In the genomic region with DNA sequence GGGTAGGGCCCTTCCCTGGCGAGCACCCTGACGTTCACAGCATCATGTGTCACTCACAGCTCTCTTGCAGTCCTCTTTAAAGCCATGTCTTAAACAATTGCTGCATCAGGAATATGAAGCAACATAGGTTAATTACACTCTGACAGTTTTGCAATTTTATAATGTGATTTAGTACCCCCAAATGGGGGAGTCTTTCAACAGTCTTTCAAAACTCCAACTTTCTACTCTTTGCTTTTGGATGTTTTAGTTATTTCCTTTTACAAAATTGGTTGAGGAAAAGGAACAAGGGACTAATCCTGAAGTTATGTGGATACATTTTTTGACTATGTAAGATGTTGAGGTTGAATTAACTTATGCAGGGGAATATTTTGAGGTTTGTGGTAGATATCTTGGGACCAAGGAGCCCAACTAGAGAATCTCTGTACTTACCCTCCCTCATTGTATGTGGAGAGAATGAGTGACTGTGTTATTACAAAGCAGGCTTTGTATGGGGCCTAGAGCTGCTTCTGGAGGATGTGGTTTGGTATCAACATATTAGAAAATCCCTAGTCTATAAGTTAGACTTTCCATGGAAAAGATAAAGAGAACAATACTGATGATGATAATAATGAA, we compare ENCODE assay signal across 27 cellular contexts. TPM values are rescaled to one million over a fixed set of nuclear protein-coding genes. Genes with fewer than 3 reads are reported as not detected.
DNase-seq lines count a peak whose midpoint lies in the region; FAIRE-seq and TF ChIP-seq lines count a peak whose summit lies in the region.
"Had no signal": no experiment of that assay in that cellular context is flagged by ENCODE, and none has a peak within 500 bp of the region (broad histone marks: within the 10 kb centered on the region; RNA-seq: fewer than 3 reads in every experiment).

A gene with protein sequence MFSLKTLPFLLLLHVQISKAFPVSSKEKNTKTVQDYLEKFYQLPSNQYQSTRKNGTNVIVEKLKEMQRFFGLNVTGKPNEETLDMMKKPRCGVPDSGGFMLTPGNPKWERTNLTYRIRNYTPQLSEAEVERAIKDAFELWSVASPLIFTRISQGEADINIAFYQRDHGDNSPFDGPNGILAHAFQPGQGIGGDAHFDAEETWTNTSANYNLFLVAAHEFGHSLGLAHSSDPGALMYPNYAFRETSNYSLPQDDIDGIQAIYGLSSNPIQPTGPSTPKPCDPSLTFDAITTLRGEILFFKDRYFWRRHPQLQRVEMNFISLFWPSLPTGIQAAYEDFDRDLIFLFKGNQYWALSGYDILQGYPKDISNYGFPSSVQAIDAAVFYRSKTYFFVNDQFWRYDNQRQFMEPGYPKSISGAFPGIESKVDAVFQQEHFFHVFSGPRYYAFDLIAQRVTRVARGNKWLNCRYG (minus strand): TSS at position 51 of the 612 bp plus-strand sequence. CDS start 99 bp downstream, outside the sequence.

- H3K4me3 Mint-ChIP-seq in activated CD4-positive, alpha-beta memory T cell treated with anti-CD3 and anti-CD28 coated beads for 36 hours: no peak within 1 kb of the TSS
- H3K4me3 Mint-ChIP-seq: activated CD8-positive, alpha-beta T cell treated with anti-CD3 and anti-CD28 coated beads for 36 hours; activated naive CD8-positive, alpha-beta T cell; activated T-helper 17 cell treated with anti-CD3 and anti-CD28 coated beads, Interleukin-2, amount 50 U/mL, for 72 hours; CD14-positive monocyte; neural progenitor cell had no signal

- TF ChIP-seq CTCF in brain microvascular endothelial cell (IDR thresholded peaks at IDR 0.05; ENCODE audit: low read depth, low read length, missing control alignments): no peak
- no peak for TF ChIP-seq CTCF in neutrophil (IDR thresholded peaks at IDR 0.05)

- no peaks in the 10 kb centered on the region for H3K27me3 Mint-ChIP-seq in activated CD4-positive, alpha-beta memory T cell treated with anti-CD3 and anti-CD28 coated beads for 36 hours
- H3K27me3 Mint-ChIP-seq: activated naive CD8-positive, alpha-beta T cell; progenitor cell of endocrine pancreas had no signal

- peaks cover 90 to 95% of the 10 kb centered on the region in 2 experiments for H3K4me1 ChIP-seq in neutrophil (ENCODE audit: control insufficient read depth in 1 of 2, insufficient read depth in 1 of 2, low read depth in 1 of 2, low read length in 1 of 2)
- H3K4me1 ChIP-seq: body of pancreas, neural progenitor cell, sigmoid colon had no signal

- H3K4me3 ChIP-seq in brain microvascular endothelial cell (ENCODE audit: low read depth, low read length) (no peak within 1 kb of the TSS), neutrophil (ENCODE audit: low read depth in 1 of 2, low read length in 1 of 2) (no peak within 1 kb of the TSS)
- H3K4me3 ChIP-seq: body of pancreas, heart left ventricle, neural progenitor cell, sigmoid colon had no signal

- H3K27ac Mint-ChIP-seq in activated CD4-positive, alpha-beta memory T cell treated with anti-CD3 and anti-CD28 coated beads for 36 hours: no peak within 1 kb of the TSS
- H3K27ac Mint-ChIP-seq: activated CD8-positive, alpha-beta T cell treated with anti-CD3 and anti-CD28 coated beads for 36 hours; activated naive CD8-positive, alpha-beta T cell; activated T-helper 17 cell treated with anti-CD3 and anti-CD28 coated beads, Interleukin-2, amount 50 U/mL, for 72 hours; neural progenitor cell; progenitor cell of endocrine pancreas had no signal

- peaks cover 4% of the 10 kb centered on the region for H3K9me3 Mint-ChIP-seq in activated CD4-positive, alpha-beta memory T cell treated with anti-CD3 and anti-CD28 coated beads for 36 hours
- H3K9me3 Mint-ChIP-seq: activated CD8-positive, alpha-beta T cell treated with anti-CD3 and anti-CD28 coated beads for 36 hours; neural progenitor cell had no signal

- no peaks in the 10 kb centered on the region for H3K9me3 ChIP-seq in neutrophil
- H3K9me3 ChIP-seq: body of pancreas had no signal

- no peaks in the 10 kb centered on the region for H3K27me3 ChIP-seq in brain microvascular endothelial cell (replicated peaks)
- no peaks in the 10 kb centered on the region for H3K27me3 ChIP-seq in neutrophil
- H3K27me3 ChIP-seq: body of pancreas, heart left ventricle, neural progenitor cell, sigmoid colon had no signal

- POLR2A ChIA-PET in activated CD4-positive, alpha-beta memory T cell treated with anti-CD3 and anti-CD28 coated beads for 36 hours (lab: Charles Lee): no interaction called here

- intact Hi-C loops in activated CD4-positive, alpha-beta memory T cell treated with anti-CD3 and anti-CD28 coated beads for 36 hours (cut with micrococcal nuclease): no loop called here

- no peak for FAIRE-seq in GM19239 (lab: Jason Lieb, UNC)
- FAIRE-seq: endothelial cell of umbilical vein, GM12892 had no signal

- H3K36me3 Mint-ChIP-seq in activated CD4-positive, alpha-beta memory T cell treated with anti-CD3 and anti-CD28 coated beads for 36 hours: no peaks in the 10 kb centered on the region
- H3K36me3 Mint-ChIP-seq: activated naive CD8-positive, alpha-beta T cell; neural progenitor cell had no signal

- H3K4me1 Mint-ChIP-seq in activated CD4-positive, alpha-beta memory T cell treated with anti-CD3 and anti-CD28 coated beads for 36 hours (ENCODE audit: low read depth): no peaks in the 10 kb centered on the region
- H3K4me1 Mint-ChIP-seq: activated T-helper 17 cell treated with anti-CD3 and anti-CD28 coated beads, Interleukin-2, amount 50 U/mL, for 72 hours; neural progenitor cell had no signal

- no peaks in the 10 kb centered on the region for H3K36me3 ChIP-seq in brain microvascular endothelial cell (replicated peaks)
- H3K36me3 ChIP-seq in neutrophil: no peaks in the 10 kb centered on the region
- H3K36me3 ChIP-seq: heart left ventricle, neural progenitor cell, sigmoid colon had no signal

- in situ Hi-C loops in brain microvascular endothelial cell (cut with HindIII; ENCODE audit: low pct_ligation_motif_present, low sequenced_read_pairs): no loop called here

- peak; percentile 52 for DNase-seq in EH (ENCODE audit: low read depth)
- DNase-seq in NOMO-1 (lab: John Stamatoyannopoulos, UW; ENCODE audit: unreplicated experiment in 2 of 2): peak; percentile 61 to 78
- DNase-seq in brain microvascular endothelial cell: peak; percentile 19
- no peak for DNase-seq in activated gamma-delta T cell (lab: John Stamatoyannopoulos, UW)
- no peak for DNase-seq in GM19239 (ENCODE audit: insufficient read length, low spot score)
- no peak for DNase-seq in activated CD4-positive, alpha-beta memory T cell treated with anti-CD3 and anti-CD28 coated beads for 36 hours
- DNase-seq in DMS79 treated with DMSO at 0.1 percent for 48 hours (lab: John Stamatoyannopoulos, UW): no peak
- DNase-seq: activated CD4-positive, alpha-beta T cell treated with anti-CD3 and anti-CD28 coated beads for 1 hour; activated CD8-positive, alpha-beta T cell treated with anti-CD3 and anti-CD28 coated beads for 36 hours; body of pancreas; heart left ventricle; NCI-H2029 treated with DMSO at 0.1 percent for 48 hours; NCI-H2227 treated with DMSO at 0.1 percent for 48 hours; sigmoid colon; stimulated activated naive CD4-positive, alpha-beta T cell; T-helper 2 cell had no signal

- CTCF ChIA-PET in activated CD4-positive, alpha-beta memory T cell treated with anti-CD3 and anti-CD28 coated beads for 36 hours (lab: Charles Lee): no interaction called here

- H3K27ac ChIP-seq in brain microvascular endothelial cell: no peak within 1 kb of the TSS
- H3K27ac ChIP-seq in neutrophil: peak within 1 kb of the TSS; percentile 73
- H3K27ac ChIP-seq: body of pancreas, neural progenitor cell, sigmoid colon had no signal

RNA-seq across cellular contexts. Expression of the gene that starts here (rescaled TPM):
- not detected for total RNA-seq in activated CD4-positive, alpha-beta memory T cell treated with anti-CD3 and anti-CD28 coated beads for 36 hours
- total RNA-seq: activated CD8-positive, alpha-beta T cell treated with anti-CD3 and anti-CD28 coated beads for 36 hours; activated T-helper 17 cell treated with anti-CD3 and anti-CD28 coated beads, Interleukin-2, amount 50 U/mL, for 72 hours; body of pancreas; endothelial cell of umbilical vein; lung microvascular endothelial cell; M059J; OCI-LY7; progenitor cell of endocrine pancreas; sigmoid colon had no signal

Comparison
In these comparisons a context has a peak if more than half of its experiments do, and no peak if none do; other contexts are left out.
1. DNase-seq: peak in EH (single experiment), NOMO-1 (2 of 2) and brain microvascular endothelial cell (single experiment); none in activated gamma-delta T cell (single experiment), GM19239 (single experiment), activated CD4-positive, alpha-beta memory T cell treated with anti-CD3 and anti-CD28 coated beads for 36 hours (single experiment) and DMS79 treated with DMSO at 0.1 percent for 48 hours (single experiment).